ENCODE assay signal across 1 cellular context in the genomic region with DNA sequence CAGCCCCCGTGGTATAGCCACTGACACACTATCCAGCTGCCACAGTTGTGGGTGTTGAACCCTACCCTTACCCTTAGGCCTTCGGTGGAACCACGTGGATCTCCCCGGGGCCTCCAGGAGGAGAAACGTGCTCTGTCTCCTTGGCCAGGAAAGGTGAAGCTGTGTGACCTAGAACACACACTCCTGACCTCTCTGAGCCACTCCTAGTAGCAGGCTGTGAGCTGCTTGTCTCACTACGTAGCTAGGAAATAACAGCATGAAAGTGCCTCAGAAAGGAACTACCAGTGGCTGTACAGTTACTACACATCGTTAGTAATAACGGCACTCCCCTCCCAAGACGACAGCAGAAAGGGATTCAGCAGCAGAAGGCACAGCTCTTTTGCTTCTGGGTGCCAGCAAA.
TF ChIP-seq lines count a peak whose summit lies in the region.

No MANE protein-coding gene starts in this region.

TF ChIP-seq in K562, 482 proteins besides CTCF, POLR2A, EP300 and RAD21 (continued from another document):
- TF ChIP-seq, protein P1, sequence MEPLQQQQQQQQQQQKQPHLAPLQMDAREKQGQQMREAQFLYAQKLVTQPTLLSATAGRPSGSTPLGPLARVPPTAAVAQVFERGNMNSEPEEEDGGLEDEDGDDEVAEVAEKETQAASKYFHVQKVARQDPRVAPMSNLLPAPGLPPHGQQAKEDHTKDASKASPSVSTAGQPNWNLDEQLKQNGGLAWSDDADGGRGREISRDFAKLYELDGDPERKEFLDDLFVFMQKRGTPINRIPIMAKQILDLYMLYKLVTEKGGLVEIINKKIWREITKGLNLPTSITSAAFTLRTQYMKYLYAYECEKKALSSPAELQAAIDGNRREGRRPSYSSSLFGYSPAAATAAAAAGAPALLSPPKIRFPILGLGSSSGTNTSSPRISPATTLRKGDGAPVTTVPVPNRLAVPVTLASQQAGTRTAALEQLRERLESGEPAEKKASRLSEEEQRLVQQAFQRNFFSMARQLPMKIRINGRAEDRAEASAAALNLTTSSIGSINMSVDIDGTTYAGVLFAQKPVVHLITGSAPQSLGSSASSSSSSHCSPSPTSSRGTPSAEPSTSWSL (CRISPR knock-in tag; IDR thresholded peaks at IDR 0.05; ENCODE audit: borderline replicate concordance), result no peak
- TF ChIP-seq L3MBTL2 (IDR thresholded peaks at IDR 0.05) (peak; percentile 37; the same call in 1 of the 2 replicates), RCOR1 (IDR thresholded peaks at IDR 0.05; ENCODE audit: borderline replicate concordance in 1 of 2, low read depth in 2 of 2, low read length in 2 of 2) (peak in 1 of 2 experiments; percentile 47; a peak in 1 of 4 replicates), HDGF (IDR thresholded peaks at IDR 0.05) (no peak), HNRNPLL (IDR thresholded peaks at IDR 0.05; ENCODE audit: low read depth, low read length, poor library complexity, severe bottlenecking) (peak; percentile 18), ZBTB8A (IDR thresholded peaks at IDR 0.05; ENCODE audit: partially characterized antibody) (no peak), DPF2 (IDR thresholded peaks at IDR 0.05) (0 out of 2 replicates have a peak, but pooled peaks have one; percentile 10), PTBP1 (IDR thresholded peaks at IDR 0.05; ENCODE audit: low read depth, low read length) (0 out of 2 replicates have a peak, but pooled peaks have one; percentile 80), RBM25 (IDR thresholded peaks at IDR 0.05; ENCODE audit: low read depth, low read length, severe bottlenecking) (peak; percentile 56), ADNP (tag; IDR thresholded peaks at IDR 0.05) (0 out of 2 replicates have a peak, but pooled peaks have one; percentile 24), GATA2 (CRISPR knock-in tag; IDR thresholded peaks at IDR 0.05) (0 out of 2 replicates have a peak, but pooled peaks have one; percentile 20), CBX1 (IDR thresholded peaks at IDR 0.05; ENCODE audit: low read depth) (0 out of 2 replicates have a peak, but pooled peaks have one; percentile 35), ZNF165 (CRISPR knock-in tag; IDR thresholded peaks at IDR 0.05; ENCODE audit: borderline replicate concordance) (no peak), ESRRA (IDR thresholded peaks at IDR 0.05; ENCODE audit: borderline replicate concordance, low read depth) (peak; percentile 76), BCOR (IDR thresholded peaks at IDR 0.05) (peak; percentile 87), STAT5B (CRISPR knock-in tag; IDR thresholded peaks at IDR 0.05) (no peak), KDM1A (IDR thresholded peaks at IDR 0.05) (peak in 1 of 2 experiments; percentile 54; a peak in 1 of 4 replicates), SMARCA5 (IDR thresholded peaks at IDR 0.05) (peak; percentile 71; the same call in 1 of the 2 replicates), ZFP36 (IDR thresholded peaks at IDR 0.05; ENCODE audit: low read depth, low read length, partially characterized antibody) (peak; percentile 95)
- TF ChIP-seq, protein P2, sequence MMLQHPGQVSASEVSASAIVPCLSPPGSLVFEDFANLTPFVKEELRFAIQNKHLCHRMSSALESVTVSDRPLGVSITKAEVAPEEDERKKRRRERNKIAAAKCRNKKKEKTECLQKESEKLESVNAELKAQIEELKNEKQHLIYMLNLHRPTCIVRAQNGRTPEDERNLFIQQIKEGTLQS (IDR thresholded peaks at IDR 0.05), result no peak
- TF ChIP-seq, protein P2 (CRISPR knock-in tag; conservative IDR thresholded peaks at IDR 0.05), result 0 out of 2 replicates have a peak, but pooled peaks have one; percentile 35
- TF ChIP-seq, protein P3, sequence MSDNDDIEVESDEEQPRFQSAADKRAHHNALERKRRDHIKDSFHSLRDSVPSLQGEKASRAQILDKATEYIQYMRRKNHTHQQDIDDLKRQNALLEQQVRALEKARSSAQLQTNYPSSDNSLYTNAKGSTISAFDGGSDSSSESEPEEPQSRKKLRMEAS (CRISPR knock-in tag; IDR thresholded peaks at IDR 0.05), result peak; percentile 50
- TF ChIP-seq, protein P4, sequence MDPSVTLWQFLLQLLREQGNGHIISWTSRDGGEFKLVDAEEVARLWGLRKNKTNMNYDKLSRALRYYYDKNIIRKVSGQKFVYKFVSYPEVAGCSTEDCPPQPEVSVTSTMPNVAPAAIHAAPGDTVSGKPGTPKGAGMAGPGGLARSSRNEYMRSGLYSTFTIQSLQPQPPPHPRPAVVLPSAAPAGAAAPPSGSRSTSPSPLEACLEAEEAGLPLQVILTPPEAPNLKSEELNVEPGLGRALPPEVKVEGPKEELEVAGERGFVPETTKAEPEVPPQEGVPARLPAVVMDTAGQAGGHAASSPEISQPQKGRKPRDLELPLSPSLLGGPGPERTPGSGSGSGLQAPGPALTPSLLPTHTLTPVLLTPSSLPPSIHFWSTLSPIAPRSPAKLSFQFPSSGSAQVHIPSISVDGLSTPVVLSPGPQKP (CRISPR knock-in tag; IDR thresholded peaks at IDR 0.05), result no peak
- TF ChIP-seq, protein P5, sequence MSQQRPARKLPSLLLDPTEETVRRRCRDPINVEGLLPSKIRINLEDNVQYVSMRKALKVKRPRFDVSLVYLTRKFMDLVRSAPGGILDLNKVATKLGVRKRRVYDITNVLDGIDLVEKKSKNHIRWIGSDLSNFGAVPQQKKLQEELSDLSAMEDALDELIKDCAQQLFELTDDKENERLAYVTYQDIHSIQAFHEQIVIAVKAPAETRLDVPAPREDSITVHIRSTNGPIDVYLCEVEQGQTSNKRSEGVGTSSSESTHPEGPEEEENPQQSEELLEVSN (IDR thresholded peaks at IDR 0.05; ENCODE audit: borderline replicate concordance in 1 of 2, extremely low read depth in 1 of 2, insufficient read depth in 1 of 2, insufficient read length in 1 of 2, low read depth in 1 of 2, low read length in 1 of 2, poor library complexity in 1 of 2, severe bottlenecking in 1 of 2), result peak in 1 of 2 experiments; percentile 26
